In genomic region chr11:117426297-117426685, GRCh38 we compare ENCODE assay signal across 8 cellular contexts.
DNase-seq lines count a peak whose midpoint lies in the region; FAIRE-seq and TF ChIP-seq lines count a peak whose summit lies in the region.

No MANE protein-coding gene starts in this region.

- FAIRE-seq in GM12891 (lab: Jason Lieb, UNC) = peak; percentile 86

- peaks cover 2% of the 10 kb centered on the region for H3K4me1 Mint-ChIP-seq in activated CD4-positive, alpha-beta memory T cell treated with anti-CD3 and anti-CD28 coated beads, Interleukin-2, amount 10 ng/mL, durations not matched to agents 7 days and 5 days

- H3K36me3 Mint-ChIP-seq in activated CD4-positive, alpha-beta memory T cell treated with anti-CD3 and anti-CD28 coated beads, Interleukin-2, amount 10 ng/mL, durations not matched to agents 7 days and 5 days (ENCODE audit: low read depth) = no peaks in the 10 kb centered on the region

- H3K4me3 Mint-ChIP-seq in activated CD4-positive, alpha-beta memory T cell treated with anti-CD3 and anti-CD28 coated beads, Interleukin-2, amount 10 ng/mL, durations not matched to agents 7 days and 5 days = no peak overlapping the region

- POLR2A ChIA-PET in activated CD4-positive, alpha-beta memory T cell treated with anti-CD3 and anti-CD28 coated beads, Interleukin-2, amount 10 ng/mL, durations not matched to agents 7 days and 5 days (lab: Charles Lee) = interaction anchor here (1.2 to 1.6 kb wide), 3 partner anchors 10 to 626 kb away, joined by 3 to 6 read pairs (median 3); no protein-coding TSS in a partner anchor

- CTCF ChIA-PET in activated CD4-positive, alpha-beta memory T cell treated with anti-CD3 and anti-CD28 coated beads, Interleukin-2, amount 10 ng/mL, durations not matched to agents 7 days and 5 days (lab: Charles Lee) = interaction anchor here (0.6 to 4.9 kb wide), 42 partner anchors 10 to 627 kb away, joined by 3 to 74 read pairs (median 4); no protein-coding TSS in a partner anchor

- H3K9me3 Mint-ChIP-seq in activated CD4-positive, alpha-beta memory T cell treated with anti-CD3 and anti-CD28 coated beads, Interleukin-2, amount 10 ng/mL, durations not matched to agents 7 days and 5 days = no peaks in the 10 kb centered on the region

- DNase-seq in 8988T (peak; percentile 91), GM12891 (ENCODE audit: insufficient read length, low spot score) (peak; percentile 82), NCI-H446 (lab: John Stamatoyannopoulos, UW) (peak; percentile 68 to 83), lung microvascular endothelial cell (ENCODE audit: low read depth in 2 of 2) (peak; percentile 57 to 68), cortex of kidney (lab: John Stamatoyannopoulos, UW) (no peak)
- DNase-seq in activated CD4-positive, alpha-beta memory T cell treated with anti-CD3 and anti-CD28 coated beads, Interleukin-2, amount 10 ng/mL, durations not matched to agents 7 days and 5 days = peak; percentile 68
- peak; percentile 60 for DNase-seq in effector CD4-positive, alpha-beta T cell
- peak; percentile 37 for DNase-seq in stimulated activated CD8-positive, alpha-beta memory T cell treated with anti-CD3 and anti-CD28 coated beads, Interleukin-12 subunit alpha, Interleukin-12 subunit beta, amount 100 ng/mL, for 4 hours (ENCODE audit: low read depth)

- peaks cover 9% of the 10 kb centered on the region for H3K27me3 Mint-ChIP-seq in activated CD4-positive, alpha-beta memory T cell treated with anti-CD3 and anti-CD28 coated beads, Interleukin-2, amount 10 ng/mL, durations not matched to agents 7 days and 5 days

- TF ChIP-seq POLR2A in GM12891 (IDR thresholded peaks at IDR 0.05; ENCODE audit: low read depth, low read length) = no peak

- H3K27ac Mint-ChIP-seq in activated CD4-positive, alpha-beta memory T cell treated with anti-CD3 and anti-CD28 coated beads, Interleukin-2, amount 10 ng/mL, durations not matched to agents 7 days and 5 days = no peak overlapping the region

TF ChIP-seq in GM12891, 5 proteins besides CTCF, POLR2A, EP300 and RAD21:
- TF ChIP-seq PAX5 (IDR thresholded peaks at IDR 0.05; ENCODE audit: insufficient read depth, low read length, severe bottlenecking) (no peak), POU2F2 (IDR thresholded peaks at IDR 0.05; ENCODE audit: low read depth, low read length) (no peak), TAF1 (IDR thresholded peaks at IDR 0.05; ENCODE audit: low read depth, low read length) (no peak), SPI1 (IDR thresholded peaks at IDR 0.05; ENCODE audit: low read depth, low read length) (no peak), POLR2AphosphoS5 (IDR thresholded peaks at IDR 0.05; ENCODE audit: low read depth, low read length) (no peak)
TF ChIP-seq in GM12891: peak in this region for 0.
